In genomic region chr9:99221623-99222415, GRCh38 we compare ENCODE assay signal across 8 cellular contexts. TPM values are rescaled to one million over a fixed set of nuclear protein-coding genes. Genes with fewer than 3 reads are reported as not detected.
DNase-seq lines count a peak whose midpoint lies in the region; ATAC-seq and TF ChIP-seq lines count a peak whose summit lies in the region.

A gene with protein sequence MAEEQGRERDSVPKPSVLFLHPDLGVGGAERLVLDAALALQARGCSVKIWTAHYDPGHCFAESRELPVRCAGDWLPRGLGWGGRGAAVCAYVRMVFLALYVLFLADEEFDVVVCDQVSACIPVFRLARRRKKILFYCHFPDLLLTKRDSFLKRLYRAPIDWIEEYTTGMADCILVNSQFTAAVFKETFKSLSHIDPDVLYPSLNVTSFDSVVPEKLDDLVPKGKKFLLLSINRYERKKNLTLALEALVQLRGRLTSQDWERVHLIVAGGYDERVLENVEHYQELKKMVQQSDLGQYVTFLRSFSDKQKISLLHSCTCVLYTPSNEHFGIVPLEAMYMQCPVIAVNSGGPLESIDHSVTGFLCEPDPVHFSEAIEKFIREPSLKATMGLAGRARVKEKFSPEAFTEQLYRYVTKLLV (minus strand): TSS chr9:99221942. CDS start chr9:99221894, 48 bp downstream.
Gene SEC61B (plus strand): TSS chr9:99222282. CDS start chr9:99222364, 82 bp downstream.

- intact Hi-C loops in T-helper 2 cell treated with Interferon-gamma antibody and Interleukin-4, amounts not matched to agents 100 ng/mL and 5 ng/mL, for 36 hours (cut with micrococcal nuclease): loop anchor here (1.0 to 5.0 kb wide), 9 partner anchors 32 to 1131 kb away; partner anchors contain the start of genes INVS, STX17, TBC1D2 and TEX10
- intact Hi-C loops in ascending aorta (cut with DNase I): loop anchor here (1.0 to 10.0 kb wide), 5 partner anchors 117 to 875 kb away; partner anchors contain the start of genes ERP44, INVS, NR4A3 and STX17
- intact Hi-C loops in right cardiac atrium (cut with DNase I): no loop called here
- intact Hi-C loops in uterus (cut with DNase I; ENCODE audit: low total_unique reads): no loop called here

- H3K27ac ChIP-seq in ascending aorta (peak within 1 kb of the TSS; percentile 88 to 93), right cardiac atrium (ENCODE audit: low read length) (peak within 1 kb of the TSS; percentile 92), uterus (peak within 1 kb of the TSS; percentile 89 to 96)

- H3K9me3 ChIP-seq in ascending aorta: no peaks in the 10 kb centered on the region
- no peaks in the 10 kb centered on the region for H3K9me3 ChIP-seq in right cardiac atrium (ENCODE audit: control insufficient read depth, low read length)
- no peaks in the 10 kb centered on the region for H3K9me3 ChIP-seq in uterus

- peak in 1 of 3 experiments; percentile 13 for TF ChIP-seq CTCF in ascending aorta (IDR thresholded peaks at IDR 0.05)
- peak in 3 of 4 experiments; percentile 1 to 26 (median 10) for TF ChIP-seq CTCF in uterus (IDR thresholded peaks at IDR 0.05)

- peaks cover 13 to 20% of the 10 kb centered on the region in 2 donors for H3K36me3 ChIP-seq in ascending aorta
- H3K36me3 ChIP-seq in uterus: no peaks in the 10 kb centered on the region

- H3K27me3 ChIP-seq in ascending aorta (no peaks in the 10 kb centered on the region), right cardiac atrium (ENCODE audit: control insufficient read depth, insufficient read depth) (no peaks in the 10 kb centered on the region), uterus (no peaks in the 10 kb centered on the region)

- under 1% methylated on average over 69 of the region's 69 CpGs for WGBS in right cardiac atrium

- peak within 1 kb of the TSS; percentile 94 to 99 for H3K4me3 ChIP-seq in ascending aorta
- peak within 1 kb of the TSS; percentile 98 for H3K4me3 ChIP-seq in right cardiac atrium (ENCODE audit: low read length)
- H3K4me3 ChIP-seq in uterus: peak within 1 kb of the TSS; percentile 70 to 95

- H3K4me1 ChIP-seq in ascending aorta: peaks cover 13 to 28% of the 10 kb centered on the region in 2 donors
- H3K4me1 ChIP-seq in right cardiac atrium (ENCODE audit: control insufficient read depth, insufficient read depth, low read length): peaks cover 3% of the 10 kb centered on the region
- peaks cover 20 to 27% of the 10 kb centered on the region in 2 donors for H3K4me1 ChIP-seq in uterus

- ATAC-seq in GM18499 (IDR thresholded peaks at IDR 0.05; ENCODE audit: insufficient read depth, unreplicated experiment) (peak; percentile 87), HG02943 (IDR thresholded peaks at IDR 0.05; ENCODE audit: low read depth, unreplicated experiment) (peak; percentile 92), right cardiac atrium (peak; percentile 99)

- DNase-seq in NCI-H187 treated with DMSO at 0.1 percent for 48 hours (lab: John Stamatoyannopoulos, UW): peak; percentile 19
- DNase-seq in ascending aorta (ENCODE audit: low spot score in 2 of 2): peak; percentile 70 to 96
- DNase-seq in right cardiac atrium: peak; percentile 96 to 98 (median 98)
- DNase-seq in pulmonary artery endothelial cell (ENCODE audit: low read depth, low spot score): peak; percentile 87
- DNase-seq in uterus: peak; percentile 93 to 94

- peak; percentile 69 to 84 for TF ChIP-seq POLR2A in uterus (IDR thresholded peaks at IDR 0.05)

RNA-seq across cellular contexts. Expression of the first gene that starts in this region (rescaled TPM):
- total RNA-seq in T-helper 2 cell treated with Interferon-gamma antibody and Interleukin-4, amounts not matched to agents 100 ng/mL and 5 ng/mL, for 36 hours: 31.8 and 33.2 TPM in 2 replicates
- total RNA-seq in ascending aorta (17.1 TPM), right cardiac atrium (10 to 100 TPM; 13.1 to 26.3 (median 16.4) TPM), pulmonary artery endothelial cell (43.9 and 49.2 TPM in 2 replicates), uterus (10 to 100 TPM; 37.6 to 62.2 (median 45.3) TPM)
- 13.6 TPM for polyA plus RNA-seq in right cardiac atrium

RNA-seq across cellular contexts. Expression of gene SEC61B, which starts in this region (rescaled TPM):
- total RNA-seq in T-helper 2 cell treated with Interferon-gamma antibody and Interleukin-4, amounts not matched to agents 100 ng/mL and 5 ng/mL, for 36 hours: 160 and 162 TPM in 2 replicates
- total RNA-seq in ascending aorta: 88.7 TPM
- 10 to 100 TPM; 46.4 to 75.0 (median 51.4) TPM for total RNA-seq in right cardiac atrium
- polyA plus RNA-seq in right cardiac atrium: 103 TPM
- 97.3 and 123 TPM in 2 replicates for total RNA-seq in pulmonary artery endothelial cell
- total RNA-seq in uterus: 100 to 1,000 TPM in 2 of 4 donors, 10 to 100 TPM in 2; 12.8 to 244 (median 70.1) TPM

Comparison
In these comparisons a context has a peak if more than half of its experiments do, and no peak if none do; other contexts are left out.
1. Peak in every context shown above with its lines: DNase-seq, ATAC-seq, H3K4me3 ChIP-seq and H3K27ac ChIP-seq.
2. DNase-seq: peak in every context shown above with its lines; median percentile 98 in right cardiac atrium; 94 in uterus; 87 in pulmonary artery endothelial cell; 83 in ascending aorta; 19 in NCI-H187 treated with DMSO at 0.1 percent for 48 hours.
3. intact Hi-C loops: an anchor here in T-helper 2 cell treated with Interferon-gamma antibody and Interleukin-4, amounts not matched to agents 100 ng/mL and 5 ng/mL, for 36 hours (1.0 to 5.0 kb wide) and ascending aorta (1.0 to 10.0 kb wide); none called in right cardiac atrium and uterus.